14 cellular contexts compared by ENCODE assay signal in the genomic region with DNA sequence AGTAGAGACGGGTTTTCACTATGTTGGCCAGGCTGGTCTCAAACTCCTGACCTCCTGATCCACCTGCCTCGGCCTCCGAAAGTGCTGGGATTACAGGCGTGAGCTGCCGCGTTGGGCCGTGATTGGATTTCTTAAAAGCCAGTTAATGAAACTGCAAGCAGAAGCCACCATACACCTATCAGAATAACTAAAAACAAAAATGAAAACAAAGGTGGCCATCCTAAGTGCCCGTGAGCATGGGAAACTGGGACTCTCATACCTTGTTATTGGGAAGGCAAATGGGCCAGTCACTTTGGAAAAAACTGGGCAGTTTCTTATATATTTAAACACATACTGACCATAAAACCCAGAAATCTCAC. TPM values are rescaled to one million over a fixed set of nuclear protein-coding genes. Genes with fewer than 3 reads are reported as not detected.
A peak's percentile ranks its signal among the peaks of the same experiment; 100 is the strongest.
DNase-seq lines count a peak whose midpoint lies in the region; ATAC-seq and TF ChIP-seq lines count a peak whose summit lies in the region.
"Had no signal": no experiment of that assay in that cellular context is flagged by ENCODE, and none has a peak within 500 bp of the region (broad histone marks: within the 10 kb centered on the region; RNA-seq: fewer than 3 reads in every experiment).

No MANE protein-coding gene starts in this region.

- peak overlapping the region; percentile 62 for H3K9ac ChIP-seq in Karpas-422 (ENCODE audit: low read length)

- H3K27ac ChIP-seq in Karpas-422 (ENCODE audit: low read length) (peak overlapping the region; percentile 95), caudate nucleus (ENCODE audit: low read depth, low read length) (peak overlapping the region; percentile 26), skin epidermis (peak overlapping the region in 12 of 21 experiments; percentile 8 to 85 (median 62)), GM23338 (ENCODE audit: low read depth) (no peak overlapping the region)
- H3K27ac ChIP-seq: gastrocnemius medialis had no signal

- H3K79me2 ChIP-seq in Karpas-422 (ENCODE audit: low read length) (no peaks in the 10 kb centered on the region), GM23338 (replicated peaks; ENCODE audit: insufficient read depth) (no peaks in the 10 kb centered on the region)

- H3K27ac Mint-ChIP-seq in activated CD4-positive, alpha-beta T cell treated with anti-CD3 and anti-CD28 coated beads for 36 hours, result peak overlapping the region; percentile 89
- H3K27ac Mint-ChIP-seq in GM23338, result no peak overlapping the region
- H3K27ac Mint-ChIP-seq: nephron, type B pancreatic cell had no signal

- H2AFZ ChIP-seq in Karpas-422 (ENCODE audit: low read length) (peak overlapping the region; percentile 55), GM23338 (no peak overlapping the region)

- TF ChIP-seq CTCF in GM23338 (conservative IDR thresholded peaks at IDR 0.05; ENCODE audit: low read depth in 2 of 2), result no peak

- DNase-seq in activated CD4-positive, alpha-beta T cell treated with anti-CD3 and anti-CD28 coated beads for 36 hours, result no peak
- no peak for DNase-seq in activated CD4-positive, alpha-beta T cell treated with anti-CD3 and anti-CD28 coated beads, Interleukin-2, amount 50 U/mL, for 4 hours
- DNase-seq in Karpas-422 (peak; percentile 40), caudate nucleus (lab: John Stamatoyannopoulos, UW) (no peak), erythroblast (lab: John Stamatoyannopoulos, UW) (no peak), GM23338 (ENCODE audit: low spot score) (no peak)
- DNase-seq: dorsolateral prefrontal cortex, NCI-H2029 treated with DMSO at 0.1 percent for 48 hours, sigmoid colon had no signal

- H3K4me2 ChIP-seq in Karpas-422 (ENCODE audit: low read depth, low read length, poor library complexity, severe bottlenecking) (peak overlapping the region; percentile 73), GM23338 (no peak overlapping the region)

- no peak for TF ChIP-seq POLR2A in erythroblast (IDR thresholded peaks at IDR 0.05; ENCODE audit: low read length)

- H3K36me3 ChIP-seq in Karpas-422 (ENCODE audit: insufficient read depth, low read length) (no peaks in the 10 kb centered on the region), GM23338 (ENCODE audit: insufficient read depth) (no peaks in the 10 kb centered on the region)
- H3K36me3 ChIP-seq: gastrocnemius medialis, sigmoid colon had no signal

- H3K36me3 Mint-ChIP-seq in activated CD4-positive, alpha-beta T cell treated with anti-CD3 and anti-CD28 coated beads for 36 hours (ENCODE audit: low read depth), result no peaks in the 10 kb centered on the region
- H3K36me3 Mint-ChIP-seq in GM23338 (ENCODE audit: low read depth), result no peaks in the 10 kb centered on the region
- H3K36me3 Mint-ChIP-seq: type B pancreatic cell had no signal

- H3F3A ChIP-seq in GM23338 (replicated peaks; ENCODE audit: low read depth), result no peaks in the 10 kb centered on the region

- H3K4me3 Mint-ChIP-seq in activated CD4-positive, alpha-beta T cell treated with anti-CD3 and anti-CD28 coated beads for 36 hours, result peak overlapping the region; percentile 73
- H3K4me3 Mint-ChIP-seq in GM23338, result no peak overlapping the region
- H3K4me3 Mint-ChIP-seq: nephron, type B pancreatic cell had no signal

- no peaks in the 10 kb centered on the region for H3K27me3 Mint-ChIP-seq in activated CD4-positive, alpha-beta T cell treated with anti-CD3 and anti-CD28 coated beads for 36 hours
- peaks cover 2% of the 10 kb centered on the region for H3K27me3 Mint-ChIP-seq in GM23338 (ENCODE audit: insufficient read depth, low read depth, poor library complexity)
- H3K27me3 Mint-ChIP-seq: type B pancreatic cell had no signal

- intact Hi-C loops in activated CD4-positive, alpha-beta T cell treated with anti-CD3 and anti-CD28 coated beads for 36 hours (cut with DNase I, micrococcal nuclease), result no loop called here

- H3K9me2 ChIP-seq in Karpas-422 (replicated peaks; ENCODE audit: insufficient read depth, low read length) (no peaks in the 10 kb centered on the region), GM23338 (ENCODE audit: insufficient read depth) (no peaks in the 10 kb centered on the region)

- H3K27me3 ChIP-seq in Karpas-422 (ENCODE audit: low read length), result no peaks in the 10 kb centered on the region
- H3K27me3 ChIP-seq in GM23338 (ENCODE audit: insufficient read depth), result no peaks in the 10 kb centered on the region
- H3K27me3 ChIP-seq: dorsolateral prefrontal cortex, gastrocnemius medialis, sigmoid colon had no signal

- H3K9me3 Mint-ChIP-seq in activated CD4-positive, alpha-beta T cell treated with anti-CD3 and anti-CD28 coated beads for 36 hours (ENCODE audit: low read depth), result no peaks in the 10 kb centered on the region
- H3K9me3 Mint-ChIP-seq in GM23338, result no peaks in the 10 kb centered on the region; the same call in 2 of the 3 replicates
- H3K9me3 Mint-ChIP-seq: nephron, type B pancreatic cell had no signal

- no peaks in the 10 kb centered on the region for H4K20me1 ChIP-seq in Karpas-422 (ENCODE audit: insufficient read depth, low read depth, low read length)
- H4K20me1 ChIP-seq in GM23338 (replicated peaks; ENCODE audit: insufficient read depth), result no peaks in the 10 kb centered on the region

- peaks cover 8% of the 10 kb centered on the region for H3K4me1 Mint-ChIP-seq in activated CD4-positive, alpha-beta T cell treated with anti-CD3 and anti-CD28 coated beads for 36 hours
- no peaks in the 10 kb centered on the region for H3K4me1 Mint-ChIP-seq in GM23338
- H3K4me1 Mint-ChIP-seq: nephron had no signal

- no peaks in the 10 kb centered on the region for H3K9me3 ChIP-seq in Karpas-422 (ENCODE audit: low read length)
- H3K9me3 ChIP-seq: gastrocnemius medialis, sigmoid colon had no signal

- peaks cover 19% of the 10 kb centered on the region for H3K4me1 ChIP-seq in Karpas-422 (ENCODE audit: low read length)
- no peaks in the 10 kb centered on the region for H3K4me1 ChIP-seq in GM23338 (ENCODE audit: insufficient read depth)
- H3K4me1 ChIP-seq: gastrocnemius medialis, sigmoid colon had no signal

- H3K4me3 ChIP-seq in Karpas-422 (ENCODE audit: low read length) (peak overlapping the region; percentile 65), skin epidermis (peak overlapping the region in 2 of 7 experiments; percentile 5 to 14), GM23338 (no peak overlapping the region)
- H3K4me3 ChIP-seq: gastrocnemius medialis, sigmoid colon had no signal

- ATAC-seq in activated CD4-positive, alpha-beta T cell treated with anti-CD3 and anti-CD28 coated beads for 36 hours, result no peak
- ATAC-seq in GM19023 (IDR thresholded peaks at IDR 0.05; ENCODE audit: unreplicated experiment), result no peak
- no peak for ATAC-seq in GM23338

- POLR2A ChIA-PET in activated CD4-positive, alpha-beta T cell treated with anti-CD3 and anti-CD28 coated beads for 36 hours (lab: Charles Lee), result interaction anchor here (0.6 to 1.3 kb wide), 3 partner anchors 52 to 138 kb away, joined by 4 to 6 read pairs (median 4); a partner anchor contains a TSS

- CTCF ChIA-PET in activated CD4-positive, alpha-beta T cell treated with anti-CD3 and anti-CD28 coated beads for 36 hours (lab: Charles Lee), result interaction anchor here (0.8 to 15.3 kb wide), 8 partner anchors 13 to 502 kb away, joined by 3 to 240 read pairs (median 4); a partner anchor contains a TSS

TF ChIP-seq in GM23338, 12 proteins besides CTCF, POLR2A, EP300 and RAD21 (continues in another document):
- TF ChIP-seq POLR2AphosphoS5 (IDR thresholded peaks at IDR 0.05; ENCODE audit: low read depth), result no peak
- TF ChIP-seq STAT1 (IDR thresholded peaks at IDR 0.05; ENCODE audit: unreplicated experiment), result no peak
- TF ChIP-seq ZNF331 (CRISPR knock-in tag; IDR thresholded peaks at IDR 0.05; ENCODE audit: low read depth), result no peak
- no peak for TF ChIP-seq NANOG (IDR thresholded peaks at IDR 0.05; ENCODE audit: borderline replicate concordance)
- TF ChIP-seq ZNF114 (CRISPR knock-in tag; IDR thresholded peaks at IDR 0.05), result no peak
- no peak for TF ChIP-seq EZH2 (IDR thresholded peaks at IDR 0.05; ENCODE audit: low read depth, unreplicated experiment)
- TF ChIP-seq, protein P1, sequence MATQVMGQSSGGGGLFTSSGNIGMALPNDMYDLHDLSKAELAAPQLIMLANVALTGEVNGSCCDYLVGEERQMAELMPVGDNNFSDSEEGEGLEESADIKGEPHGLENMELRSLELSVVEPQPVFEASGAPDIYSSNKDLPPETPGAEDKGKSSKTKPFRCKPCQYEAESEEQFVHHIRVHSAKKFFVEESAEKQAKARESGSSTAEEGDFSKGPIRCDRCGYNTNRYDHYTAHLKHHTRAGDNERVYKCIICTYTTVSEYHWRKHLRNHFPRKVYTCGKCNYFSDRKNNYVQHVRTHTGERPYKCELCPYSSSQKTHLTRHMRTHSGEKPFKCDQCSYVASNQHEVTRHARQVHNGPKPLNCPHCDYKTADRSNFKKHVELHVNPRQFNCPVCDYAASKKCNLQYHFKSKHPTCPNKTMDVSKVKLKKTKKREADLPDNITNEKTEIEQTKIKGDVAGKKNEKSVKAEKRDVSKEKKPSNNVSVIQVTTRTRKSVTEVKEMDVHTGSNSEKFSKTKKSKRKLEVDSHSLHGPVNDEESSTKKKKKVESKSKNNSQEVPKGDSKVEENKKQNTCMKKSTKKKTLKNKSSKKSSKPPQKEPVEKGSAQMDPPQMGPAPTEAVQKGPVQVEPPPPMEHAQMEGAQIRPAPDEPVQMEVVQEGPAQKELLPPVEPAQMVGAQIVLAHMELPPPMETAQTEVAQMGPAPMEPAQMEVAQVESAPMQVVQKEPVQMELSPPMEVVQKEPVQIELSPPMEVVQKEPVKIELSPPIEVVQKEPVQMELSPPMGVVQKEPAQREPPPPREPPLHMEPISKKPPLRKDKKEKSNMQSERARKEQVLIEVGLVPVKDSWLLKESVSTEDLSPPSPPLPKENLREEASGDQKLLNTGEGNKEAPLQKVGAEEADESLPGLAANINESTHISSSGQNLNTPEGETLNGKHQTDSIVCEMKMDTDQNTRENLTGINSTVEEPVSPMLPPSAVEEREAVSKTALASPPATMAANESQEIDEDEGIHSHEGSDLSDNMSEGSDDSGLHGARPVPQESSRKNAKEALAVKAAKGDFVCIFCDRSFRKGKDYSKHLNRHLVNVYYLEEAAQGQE (IDR thresholded peaks at IDR 0.05; ENCODE audit: unreplicated experiment), result no peak
- TF ChIP-seq JUNB (IDR thresholded peaks at IDR 0.05; ENCODE audit: unreplicated experiment), result no peak
- TF ChIP-seq EZH2phosphoT487 (IDR thresholded peaks at IDR 0.05; ENCODE audit: unreplicated experiment), result no peak
- no peak for TF ChIP-seq CREB1 (CRISPR knock-in tag; IDR thresholded peaks at IDR 0.05; ENCODE audit: low read depth)

RNA-seq across cellular contexts. Expression of a gene that starts 7.7 kb away (rescaled TPM):
- 1 to 10 TPM; 7.2 to 7.3 TPM for total RNA-seq in activated CD4-positive, alpha-beta T cell treated with anti-CD3 and anti-CD28 coated beads for 36 hours
- total RNA-seq in Karpas-422 (2014; rRNA removed; shearing (Covaris generic); ENCODE audit: low replicate concordance), result 31.0 and 31.3 TPM in 2 replicates
- 12.4 and 14.8 TPM in 2 replicates for total RNA-seq in GM23338 (2014; rRNA removed; shearing (Covaris generic))
- polyA plus RNA-seq in GM23338 (2016; fragmentation: Nextera tagmentation; extraction: Ambion mirVana), result 10.5 and 10.6 TPM in 2 replicates

RNA-seq across cellular contexts. Expression of a gene that starts 23.1 kb away (rescaled TPM):
- total RNA-seq in activated CD4-positive, alpha-beta T cell treated with anti-CD3 and anti-CD28 coated beads for 36 hours, result 10 to 100 TPM; 33.4 to 36.5 TPM
- 16.1 and 27.4 TPM in 2 replicates for total RNA-seq in Karpas-422 (2014; rRNA removed; shearing (Covaris generic); ENCODE audit: low replicate concordance)
- total RNA-seq in GM23338 (2014; rRNA removed; shearing (Covaris generic)), result 17.5 and 22.3 TPM in 2 replicates
- 5.2 and 7.5 TPM in 2 replicates for polyA plus RNA-seq in GM23338 (2016; fragmentation: Nextera tagmentation; extraction: Ambion mirVana)
